8 cellular contexts compared by ENCODE assay signal in genomic region chr7:132654150-132654549, GRCh38.
DNase-seq lines count a peak whose midpoint lies in the region; TF ChIP-seq lines count a peak whose summit lies in the region.

No MANE protein-coding gene starts in this region.

- H3K4me1 ChIP-seq in OCI-LY7 (ENCODE audit: insufficient read depth, low read length, poor library complexity, severe bottlenecking): peaks cover 14% of the 10 kb centered on the region

- H3K9me2 ChIP-seq in OCI-LY7 (ENCODE audit: insufficient read depth, low read length): no peaks in the 10 kb centered on the region

- H2AFZ ChIP-seq in OCI-LY7 (ENCODE audit: low read length): peak overlapping the region; percentile 1; the same call in 1 of the 2 replicates

- no TSS peak for BruUV-seq in OCI-LY7 (replicated peaks; lab: Mats Ljungman, UMichigan)

- no peaks in the 10 kb centered on the region for H3K9me3 ChIP-seq in OCI-LY7 (ENCODE audit: low read length)

- peak; percentile 53 for DNase-seq in activated naive CD4-positive, alpha-beta T cell treated with anti-CD3 and anti-CD28 coated beads for 36 hours
- DNase-seq in activated naive CD4-positive, alpha-beta T cell treated with Interleukin-2 at 50 U/mL for 16 hours: no peak
- DNase-seq in HFFc6 (no peak), OCI-LY7 (ENCODE audit: low spot score) (peak; percentile 62), fibroblast of villous mesenchyme (ENCODE audit: low read depth) (no peak), NCI-H446 (lab: John Stamatoyannopoulos, UW) (no peak), activated gamma-delta T cell treated with Interleukin-2 at 50 U/mL for 16 hours (no peak), anterior cingulate cortex (lab: John Stamatoyannopoulos, UW) (no peak)

- H3K36me3 Mint-ChIP-seq in activated naive CD4-positive, alpha-beta T cell treated with anti-CD3 and anti-CD28 coated beads for 36 hours (ENCODE audit: low read depth): no peaks in the 10 kb centered on the region
- H3K36me3 Mint-ChIP-seq in HFFc6 (ENCODE audit: low read depth): no peaks in the 10 kb centered on the region

- no peak overlapping the region for H3K4me2 ChIP-seq in OCI-LY7 (ENCODE audit: low read length)

- peaks cover 5% of the 10 kb centered on the region for H3K9me3 Mint-ChIP-seq in activated naive CD4-positive, alpha-beta T cell treated with anti-CD3 and anti-CD28 coated beads for 36 hours
- H3K9me3 Mint-ChIP-seq in HFFc6: no peaks in the 10 kb centered on the region; the same call in 1 of the 2 replicates

- H3K4me3 ChIP-seq in OCI-LY7 (ENCODE audit: low read depth, low read length, poor library complexity, severe bottlenecking) (no peak overlapping the region), fibroblast of villous mesenchyme (ENCODE audit: low read depth, low read length) (no peak overlapping the region)

- H3K79me2 ChIP-seq in OCI-LY7 (ENCODE audit: insufficient read depth, low read depth, low read length): no peaks in the 10 kb centered on the region

- peak; percentile 68 for TF ChIP-seq CTCF in HFFc6 (IDR thresholded peaks at IDR 0.05)
- TF ChIP-seq CTCF in OCI-LY7 (conservative IDR thresholded peaks at IDR 0.05; ENCODE audit: low read length): peak; percentile 67
- peak; percentile 32 for TF ChIP-seq CTCF in fibroblast of villous mesenchyme (IDR thresholded peaks at IDR 0.05; ENCODE audit: insufficient read depth, low read depth, low read length)

- no peaks in the 10 kb centered on the region for H4K20me1 ChIP-seq in OCI-LY7 (ENCODE audit: insufficient read depth, low read length)

- H3K27ac Mint-ChIP-seq in activated naive CD4-positive, alpha-beta T cell treated with anti-CD3 and anti-CD28 coated beads for 36 hours: peak overlapping the region; percentile 74
- no peak overlapping the region for H3K27ac Mint-ChIP-seq in HFFc6

- H3K27ac ChIP-seq in OCI-LY7 (ENCODE audit: low read depth, low read length, poor library complexity, severe bottlenecking): no peak overlapping the region

- H3K4me3 Mint-ChIP-seq in activated naive CD4-positive, alpha-beta T cell treated with anti-CD3 and anti-CD28 coated beads for 36 hours: no peak overlapping the region
- H3K4me3 Mint-ChIP-seq in HFFc6: no peak overlapping the region

- POLR2A ChIA-PET in OCI-LY7 (lab: Charles Lee): interaction anchor here (0.5 to 1.2 kb wide), 3 partner anchors 11 to 242 kb away, joined by 3 read pairs; no protein-coding TSS in a partner anchor

- CTCF ChIA-PET in activated naive CD4-positive, alpha-beta T cell treated with anti-CD3 and anti-CD28 coated beads for 36 hours (lab: Charles Lee): interaction anchor here (0.6 to 1.7 kb wide), 14 partner anchors 8 to 1971 kb away, joined by 3 to 10 read pairs (median 4); no protein-coding TSS in a partner anchor
- CTCF ChIA-PET in OCI-LY7 (lab: Charles Lee; ENCODE audit: unreplicated experiment): interaction anchor here (0.7 kb wide), 1 partner anchor 13 kb away, joined by 3 read pairs; no protein-coding TSS in a partner anchor

- intact Hi-C loops in activated naive CD4-positive, alpha-beta T cell treated with anti-CD3 and anti-CD28 coated beads for 36 hours (cut with micrococcal nuclease): loop anchor here (1.0 to 2.0 kb wide), 2 partner anchors 169 to 576 kb away; no protein-coding TSS in a partner anchor
- intact Hi-C loops in OCI-LY7 (cut with micrococcal nuclease; ENCODE audit: unreplicated experiment): no loop called here

- no peaks in the 10 kb centered on the region for H3K27me3 Mint-ChIP-seq in activated naive CD4-positive, alpha-beta T cell treated with anti-CD3 and anti-CD28 coated beads for 36 hours (ENCODE audit: low read depth)
- H3K27me3 Mint-ChIP-seq in HFFc6 (ENCODE audit: insufficient read depth): peaks cover 22% of the 10 kb centered on the region

- H3K36me3 ChIP-seq in OCI-LY7 (ENCODE audit: insufficient read depth, low read length): no peaks in the 10 kb centered on the region

- peaks cover 39% of the 10 kb centered on the region for H3K4me1 Mint-ChIP-seq in activated naive CD4-positive, alpha-beta T cell treated with anti-CD3 and anti-CD28 coated beads for 36 hours (ENCODE audit: low read depth)
- peaks cover 28% of the 10 kb centered on the region for H3K4me1 Mint-ChIP-seq in HFFc6 (ENCODE audit: low read depth)

Comparison
In these comparisons a context has a peak if more than half of its experiments do, and no peak if none do; other contexts are left out.
1. DNase-seq: peak in activated naive CD4-positive, alpha-beta T cell treated with anti-CD3 and anti-CD28 coated beads for 36 hours (single experiment) and OCI-LY7 (single experiment); none in activated naive CD4-positive, alpha-beta T cell treated with Interleukin-2 at 50 U/mL for 16 hours (single experiment), HFFc6 (single experiment), fibroblast of villous mesenchyme (single experiment), NCI-H446 (0 of 2), activated gamma-delta T cell treated with Interleukin-2 at 50 U/mL for 16 hours (single experiment) and anterior cingulate cortex (0 of 58).
2. Peak in every context shown above with its lines, with median percentiles within 50 percentile points of each other: CTCF ChIP-seq.